Comparison of ENCODE assay signal across 33 cellular contexts in genomic region chr16:79621027-79621426, GRCh38.
"Had no signal": no experiment of that assay in that cellular context is flagged by ENCODE, and none has a peak within 500 bp of the region (broad histone marks: within the 10 kb centered on the region; RNA-seq: fewer than 3 reads in every experiment).

No MANE protein-coding gene starts in this region.

- H3K36me3 ChIP-seq: MG63 had no signal

- H3K4me3 ChIP-seq: MG63 had no signal

- H3K9me3 ChIP-seq: MG63 had no signal

- DNase-seq: Karpas-422, Kasumi-1, MG63, MM.1S, MV-4-11, NCI-H1048, NCI-H1092, NCI-H1092 treated with DMSO at 0.1 percent for 48 hours, NCI-H1105, NCI-H1105 treated with DMSO at 0.1 percent for 48 hours, NCI-H1417 treated with DMSO at 0.1 percent for 48 hours, NCI-H1436, NCI-H1436 treated with DMSO at 0.1 percent for 48 hours, NCI-H146, NCI-H1694, NCI-H1694 treated with DMSO at 0.1 percent for 48 hours, NCI-H187, NCI-H187 treated with DMSO at 0.1 percent for 48 hours, NCI-H1930, NCI-H2029, NCI-H2029 treated with DMSO at 0.1 percent for 48 hours, NCI-H2081, NCI-H2081 treated with DMSO at 0.1 percent for 48 hours, NCI-H2107, NCI-H2171, NCI-H2171 treated with DMSO at 0.1 percent for 48 hours, NCI-H226, NCI-H345, NCI-H446, NCI-H446 treated with DMSO at 0.1 percent for 48 hours, NCI-H510A, NCI-H510A treated with DMSO at 0.1 percent for 48 hours had no signal

- H3K27ac ChIP-seq: KMS-11 had no signal
